8 cellular contexts compared by ENCODE assay signal in the genomic region with DNA sequence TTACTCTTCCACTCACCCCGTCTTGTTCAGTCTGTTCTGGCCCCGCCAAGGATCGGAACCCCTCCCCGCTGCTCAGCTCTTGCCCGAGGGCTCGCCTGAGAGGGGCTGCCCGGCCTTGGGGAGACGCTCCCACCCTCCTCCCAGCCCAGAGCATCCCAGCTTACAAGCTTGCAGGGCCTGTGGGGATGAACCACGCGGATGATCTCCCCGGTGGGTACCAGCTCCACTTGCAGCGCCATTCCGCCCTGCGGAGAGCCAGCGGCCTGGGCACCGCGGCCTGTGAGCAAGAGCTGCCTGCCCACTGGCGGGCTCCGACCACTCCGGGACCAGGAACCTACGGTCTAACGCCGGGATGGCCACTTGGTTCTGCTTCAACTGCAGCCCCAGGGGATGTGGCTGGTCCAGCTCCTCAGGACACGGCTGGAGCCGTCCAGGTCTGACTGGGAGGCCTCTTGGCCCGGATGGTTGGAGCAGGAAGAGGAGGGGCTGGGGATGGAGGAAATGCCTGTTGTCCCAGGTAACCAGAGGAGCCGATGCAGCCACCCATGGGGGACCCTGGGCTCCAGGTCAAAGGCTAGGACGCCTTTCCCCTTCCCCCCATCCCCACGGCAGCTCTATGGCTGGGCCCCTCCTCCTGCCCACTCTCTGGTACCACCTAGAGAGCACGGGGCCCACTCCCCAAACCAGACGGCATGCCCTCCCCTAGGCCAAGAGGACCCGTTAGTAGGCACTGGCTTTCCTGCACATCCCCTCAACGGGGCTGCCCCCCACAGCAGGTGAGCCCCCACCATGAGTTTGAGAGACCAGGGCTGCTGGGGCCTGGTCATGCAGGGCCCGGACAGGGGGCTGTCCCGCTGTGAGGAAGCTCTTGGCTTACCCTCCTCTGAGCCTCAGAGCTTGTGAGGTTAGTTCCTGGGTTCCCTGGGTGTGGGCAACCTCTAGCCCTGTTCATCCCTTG. TPM values are rescaled to one million over a fixed set of nuclear protein-coding genes. Genes with fewer than 3 reads are reported as not detected.
DNase-seq lines count a peak whose midpoint lies in the region; FAIRE-seq and TF ChIP-seq lines count a peak whose summit lies in the region.

A gene with protein sequence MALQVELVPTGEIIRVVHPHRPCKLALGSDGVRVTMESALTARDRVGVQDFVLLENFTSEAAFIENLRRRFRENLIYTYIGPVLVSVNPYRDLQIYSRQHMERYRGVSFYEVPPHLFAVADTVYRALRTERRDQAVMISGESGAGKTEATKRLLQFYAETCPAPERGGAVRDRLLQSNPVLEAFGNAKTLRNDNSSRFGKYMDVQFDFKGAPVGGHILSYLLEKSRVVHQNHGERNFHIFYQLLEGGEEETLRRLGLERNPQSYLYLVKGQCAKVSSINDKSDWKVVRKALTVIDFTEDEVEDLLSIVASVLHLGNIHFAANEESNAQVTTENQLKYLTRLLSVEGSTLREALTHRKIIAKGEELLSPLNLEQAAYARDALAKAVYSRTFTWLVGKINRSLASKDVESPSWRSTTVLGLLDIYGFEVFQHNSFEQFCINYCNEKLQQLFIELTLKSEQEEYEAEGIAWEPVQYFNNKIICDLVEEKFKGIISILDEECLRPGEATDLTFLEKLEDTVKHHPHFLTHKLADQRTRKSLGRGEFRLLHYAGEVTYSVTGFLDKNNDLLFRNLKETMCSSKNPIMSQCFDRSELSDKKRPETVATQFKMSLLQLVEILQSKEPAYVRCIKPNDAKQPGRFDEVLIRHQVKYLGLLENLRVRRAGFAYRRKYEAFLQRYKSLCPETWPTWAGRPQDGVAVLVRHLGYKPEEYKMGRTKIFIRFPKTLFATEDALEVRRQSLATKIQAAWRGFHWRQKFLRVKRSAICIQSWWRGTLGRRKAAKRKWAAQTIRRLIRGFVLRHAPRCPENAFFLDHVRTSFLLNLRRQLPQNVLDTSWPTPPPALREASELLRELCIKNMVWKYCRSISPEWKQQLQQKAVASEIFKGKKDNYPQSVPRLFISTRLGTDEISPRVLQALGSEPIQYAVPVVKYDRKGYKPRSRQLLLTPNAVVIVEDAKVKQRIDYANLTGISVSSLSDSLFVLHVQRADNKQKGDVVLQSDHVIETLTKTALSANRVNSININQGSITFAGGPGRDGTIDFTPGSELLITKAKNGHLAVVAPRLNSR (minus strand): TSS at position 438 of the 958 bp plus-strand sequence. CDS start 199 bp downstream, at position 239.

- H3K9me3 ChIP-seq in adrenal gland (replicated peaks in 1 of 3) (no peaks in the 10 kb centered on the region), iPS-20b (ENCODE audit: insufficient read depth, low read depth, low read length) (no peaks in the 10 kb centered on the region), small intestine (ENCODE audit: control insufficient read depth, low read depth) (no peaks in the 10 kb centered on the region)

- FAIRE-seq in HTR-8/SVneo (lab: Jason Lieb, UNC) (peak; percentile 57), small intestine (lab: Jason Lieb, UNC) (no peak)

- CTCF ChIA-PET in GM10248 (lab: Yijun Ruan, JAX): interaction anchor here (0.9 to 3.1 kb wide), 5 partner anchors 13 to 137 kb away, joined by 3 to 13 read pairs (median 3); a partner anchor contains a TSS

- TF ChIP-seq CTCF in adrenal gland (IDR thresholded peaks at IDR 0.05) (no peak), GM13977 (IDR thresholded peaks at IDR 0.05; ENCODE audit: extremely low read depth, insufficient read depth, missing control alignments) (no peak), GM10248 (IDR thresholded peaks at IDR 0.05; ENCODE audit: control extremely low read depth, extremely low read depth, low read depth, missing control alignments) (no peak)

- intact Hi-C loops in adrenal gland (cut with DNase I): no loop called here

- DNase-seq in HTR-8/SVneo (ENCODE audit: insufficient read length, low spot score): no peak
- DNase-seq in adrenal gland: peak in 2 of 7 donors; percentile 43 to 48
- no peak for DNase-seq in small intestine
- no peak for DNase-seq in GM13977 (ENCODE audit: low spot score)
- no peak for DNase-seq in GM10248 (ENCODE audit: extremely low spot score)
- no peak for DNase-seq in amygdala (lab: John Stamatoyannopoulos, UW)
- no peak for DNase-seq in NCI-H1092 treated with DMSO at 0.1 percent for 48 hours (lab: John Stamatoyannopoulos, UW)

- H3K27ac ChIP-seq in adrenal gland: peak within 1 kb of the TSS in 4 of 5 donors; percentile 70 to 95 (median 72)
- H3K27ac ChIP-seq in iPS-20b (ENCODE audit: low read length): no peak within 1 kb of the TSS
- peak within 1 kb of the TSS in 1 of 2 donors; percentile 80 for H3K27ac ChIP-seq in small intestine (ENCODE audit: low read depth in 1 of 2, low read length in 1 of 2)

- peaks cover 15 to 24% of the 10 kb centered on the region in 2 donors for H3K4me1 ChIP-seq in adrenal gland (replicated peaks in 1 of 2)
- H3K4me1 ChIP-seq in iPS-20b (ENCODE audit: insufficient read depth, low read length): peaks cover 3% of the 10 kb centered on the region; the same call in 1 of the 2 replicates
- peaks cover 0 to 5% of the 10 kb centered on the region in 2 donors for H3K4me1 ChIP-seq in small intestine (ENCODE audit: control insufficient read depth in 2 of 2, insufficient read depth in 1 of 2, low read depth in 1 of 2, low read length in 1 of 2)

- TF ChIP-seq POLR2A in adrenal gland (IDR thresholded peaks at IDR 0.05): no peak

- peaks cover 0 to 20% of the 10 kb centered on the region in 2 donors for H3K36me3 ChIP-seq in adrenal gland (replicated peaks in 1 of 2)
- no peaks in the 10 kb centered on the region; the same call in 1 of the 2 replicates for H3K36me3 ChIP-seq in iPS-20b (ENCODE audit: insufficient read depth, low read depth, low read length)
- peaks cover 0 to 5% of the 10 kb centered on the region in 2 donors for H3K36me3 ChIP-seq in small intestine (ENCODE audit: control insufficient read depth in 2 of 2, insufficient read depth in 2 of 2, low read length in 2 of 2)

- WGBS in adrenal gland, 4 donors: 64 to 66% (median 65%) methylated on average over 16 to 35 of the region's 35 CpGs
- WGBS in small intestine, 3 donors: 43 to 52% (median 48%) methylated on average over 34 to 35 of the region's 35 CpGs

- peak within 1 kb of the TSS; percentile 61; the same call in 1 of the 2 replicates for H3K9ac ChIP-seq in iPS-20b (ENCODE audit: low read depth, low read length)

- POLR2A ChIA-PET in GM10248 (lab: Yijun Ruan, JAX): no interaction called here

- H3K27me3 ChIP-seq in adrenal gland (no peaks in the 10 kb centered on the region), iPS-20b (ENCODE audit: insufficient read depth, low read length) (peaks cover 14% of the 10 kb centered on the region), small intestine (ENCODE audit: control insufficient read depth in 2 of 2, insufficient read depth in 2 of 2, low read length in 2 of 2) (no peaks in the 10 kb centered on the region)

- peak within 1 kb of the TSS in 3 of 4 donors; percentile 21 to 80 (median 33) for H3K4me3 ChIP-seq in adrenal gland
- peak within 1 kb of the TSS; percentile 69 for H3K4me3 ChIP-seq in iPS-20b (ENCODE audit: low read length)
- H3K4me3 ChIP-seq in small intestine (ENCODE audit: low read depth in 1 of 2, low read length in 2 of 2): peak within 1 kb of the TSS; percentile 67 to 88

- in situ Hi-C loops in GM13977 (cut with MboI; ENCODE audit: low pct_unique_long_range_greater_than_20kb, low sequenced_read_pairs, unreplicated experiment): no loop called here

RNA-seq across cellular contexts. Expression of the gene that starts here (rescaled TPM):
- 100 to 1,000 TPM in 1 of 8 donors, 10 to 100 TPM in 7; 50.4 to 103 (median 79.1) TPM for total RNA-seq in adrenal gland
- polyA plus RNA-seq in adrenal gland (10 to 100 TPM; 35.6 to 71.4 (median 71.3) TPM), small intestine (10 to 100 TPM; 51.1 to 67.1 (median 58.7) TPM)
